In the genomic region with DNA sequence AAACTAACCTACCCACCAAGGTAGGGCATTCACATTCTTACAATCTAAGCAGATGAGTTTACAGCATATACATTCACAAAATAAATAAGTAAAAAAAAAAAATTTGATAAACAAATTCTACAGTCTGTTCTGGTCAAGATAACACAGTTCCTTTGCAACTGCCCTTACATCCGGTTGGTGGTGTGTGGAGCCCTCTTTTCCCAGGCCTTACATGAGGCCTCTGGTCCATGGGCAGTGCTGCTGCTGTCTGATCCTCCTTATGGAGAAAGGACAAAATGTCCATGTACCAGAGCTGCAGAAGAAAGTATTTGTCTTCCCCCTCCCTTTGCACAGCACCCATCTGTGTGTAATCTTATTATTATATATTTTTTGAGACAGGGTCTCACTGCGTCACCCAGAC, we compare ENCODE assay signal across 1 cellular context.
TF ChIP-seq lines count a peak whose summit lies in the region.

No MANE protein-coding gene starts in this region.

TF ChIP-seq in SK-N-SH, 30 proteins besides CTCF, POLR2A, EP300 and RAD21 (continued from another document):
- TF ChIP-seq, protein P1, sequence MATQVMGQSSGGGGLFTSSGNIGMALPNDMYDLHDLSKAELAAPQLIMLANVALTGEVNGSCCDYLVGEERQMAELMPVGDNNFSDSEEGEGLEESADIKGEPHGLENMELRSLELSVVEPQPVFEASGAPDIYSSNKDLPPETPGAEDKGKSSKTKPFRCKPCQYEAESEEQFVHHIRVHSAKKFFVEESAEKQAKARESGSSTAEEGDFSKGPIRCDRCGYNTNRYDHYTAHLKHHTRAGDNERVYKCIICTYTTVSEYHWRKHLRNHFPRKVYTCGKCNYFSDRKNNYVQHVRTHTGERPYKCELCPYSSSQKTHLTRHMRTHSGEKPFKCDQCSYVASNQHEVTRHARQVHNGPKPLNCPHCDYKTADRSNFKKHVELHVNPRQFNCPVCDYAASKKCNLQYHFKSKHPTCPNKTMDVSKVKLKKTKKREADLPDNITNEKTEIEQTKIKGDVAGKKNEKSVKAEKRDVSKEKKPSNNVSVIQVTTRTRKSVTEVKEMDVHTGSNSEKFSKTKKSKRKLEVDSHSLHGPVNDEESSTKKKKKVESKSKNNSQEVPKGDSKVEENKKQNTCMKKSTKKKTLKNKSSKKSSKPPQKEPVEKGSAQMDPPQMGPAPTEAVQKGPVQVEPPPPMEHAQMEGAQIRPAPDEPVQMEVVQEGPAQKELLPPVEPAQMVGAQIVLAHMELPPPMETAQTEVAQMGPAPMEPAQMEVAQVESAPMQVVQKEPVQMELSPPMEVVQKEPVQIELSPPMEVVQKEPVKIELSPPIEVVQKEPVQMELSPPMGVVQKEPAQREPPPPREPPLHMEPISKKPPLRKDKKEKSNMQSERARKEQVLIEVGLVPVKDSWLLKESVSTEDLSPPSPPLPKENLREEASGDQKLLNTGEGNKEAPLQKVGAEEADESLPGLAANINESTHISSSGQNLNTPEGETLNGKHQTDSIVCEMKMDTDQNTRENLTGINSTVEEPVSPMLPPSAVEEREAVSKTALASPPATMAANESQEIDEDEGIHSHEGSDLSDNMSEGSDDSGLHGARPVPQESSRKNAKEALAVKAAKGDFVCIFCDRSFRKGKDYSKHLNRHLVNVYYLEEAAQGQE (IDR thresholded peaks at IDR 0.05; ENCODE audit: low read depth, low read length) = no peak
- TF ChIP-seq MEF2A (IDR thresholded peaks at IDR 0.05; ENCODE audit: borderline replicate concordance, low read depth) (no peak), RFX5 (IDR thresholded peaks at IDR 0.05; ENCODE audit: low read length) (no peak), ELF1 (IDR thresholded peaks at IDR 0.05) (no peak)
